Comparison of ENCODE assay signal across 18 cellular contexts in genomic region chr14:54805080-54805479, GRCh38.
DNase-seq lines count a peak whose midpoint lies in the region; ATAC-seq, FAIRE-seq and TF ChIP-seq lines count a peak whose summit lies in the region.
"Had no signal": no experiment of that assay in that cellular context is flagged by ENCODE, and none has a peak within 500 bp of the region (broad histone marks: within the 10 kb centered on the region; RNA-seq: fewer than 3 reads in every experiment).

No MANE protein-coding gene starts in this region.

- no peak overlapping the region for H3K27ac Mint-ChIP-seq in astrocyte (ENCODE audit: unreplicated experiment)
- H3K27ac Mint-ChIP-seq: activated naive CD4-positive, alpha-beta T cell treated with anti-CD3 and anti-CD28 coated beads for 36 hours; endodermal cell; stimulated activated effector memory CD8-positive, alpha-beta T cell treated with anti-CD3 and anti-CD28 coated beads, Interleukin-12 subunit alpha, Interleukin-12 subunit beta, amount 100 ng/mL, for 72 hours had no signal

- H3K27me3 ChIP-seq in GM23248 (replicated peaks; ENCODE audit: insufficient read depth), result no peaks in the 10 kb centered on the region
- H3K27me3 ChIP-seq in astrocyte (ENCODE audit: insufficient read depth, low read length), result no peaks in the 10 kb centered on the region
- H3K27me3 ChIP-seq in prostate gland (replicated peaks; ENCODE audit: insufficient read depth), result no peaks in the 10 kb centered on the region
- H3K27me3 ChIP-seq: hepatocyte, ovary, testis had no signal

- no peaks in the 10 kb centered on the region for H3F3A ChIP-seq in GM23248 (ENCODE audit: insufficient read depth)

- DNase-seq in A549 (ENCODE audit: low read depth in 1 of 2, low spot score in 1 of 2) (no peak), GM23248 (no peak), astrocyte (ENCODE audit: low read depth) (no peak), islet precursor cell (peak; percentile 44), NCI-H2107 treated with DMSO at 0.1 percent for 48 hours (lab: John Stamatoyannopoulos, UW; ENCODE audit: unreplicated experiment) (no peak), prostate gland (ENCODE audit: low spot score) (no peak)
- no peak for DNase-seq in activated CD8-positive, alpha-beta memory T cell treated with anti-CD3 and anti-CD28 coated beads, Interleukin-2, amount 50 U/mL, for 48 hours
- DNase-seq: NCI-H187 treated with DMSO at 0.1 percent for 48 hours had no signal

- POLR2A ChIA-PET in A549 (lab: Yijun Ruan, JAX), result no interaction called here

- WGBS in A549 (ENCODE audit: missing lambda C conversion rate), result 70% methylated on average over 8 of the region's 8 CpGs
- WGBS in GM23248 (ENCODE audit: low coverage in 1 of 2, low lambda C conversion rate in 2 of 2, missing lambda C conversion rate in 2 of 2), 2 experiments, result 69 to 70% methylated on average over 8 of the region's 8 CpGs
- WGBS in prostate gland, result 63% methylated on average over 8 of the region's 8 CpGs

- TF ChIP-seq POLR2A in A549 (IDR thresholded peaks at IDR 0.05; ENCODE audit: low read length) (no peak), prostate gland (IDR thresholded peaks at IDR 0.05) (no peak)

- H3K79me2 ChIP-seq in GM23248 (ENCODE audit: insufficient read depth) (no peaks in the 10 kb centered on the region), astrocyte (ENCODE audit: insufficient read depth, low read length) (no peaks in the 10 kb centered on the region)
- H3K79me2 ChIP-seq: hepatocyte had no signal

- H3K36me3 Mint-ChIP-seq in astrocyte (ENCODE audit: low read depth, unreplicated experiment), result peaks cover 4% of the 10 kb centered on the region
- H3K36me3 Mint-ChIP-seq: CD4-positive, alpha-beta memory T cell; stimulated activated effector memory CD8-positive, alpha-beta T cell treated with anti-CD3 and anti-CD28 coated beads, Interleukin-12 subunit alpha, Interleukin-12 subunit beta, amount 100 ng/mL, for 72 hours had no signal

- H4K20me1 ChIP-seq in GM23248 (ENCODE audit: insufficient read depth), result no peaks in the 10 kb centered on the region
- no peaks in the 10 kb centered on the region for H4K20me1 ChIP-seq in astrocyte (ENCODE audit: insufficient read depth, low read length)

- FAIRE-seq in A549 (lab: Jason Lieb, UNC) (no peak), astrocyte (lab: Jason Lieb, UNC) (no peak)
- FAIRE-seq: islet of Langerhans had no signal

- no peak for TF ChIP-seq RAD21 in A549 (conservative IDR thresholded peaks at IDR 0.05 in 1 of 2, IDR thresholded peaks at IDR 0.05 in 1 of 2)

- no peak overlapping the region for H3K4me3 ChIP-seq in A549
- no peak overlapping the region for H3K4me3 ChIP-seq in GM23248
- no peak overlapping the region for H3K4me3 ChIP-seq in astrocyte (ENCODE audit: insufficient read depth, low read depth, low read length)
- H3K4me3 ChIP-seq in prostate gland, result no peak overlapping the region
- H3K4me3 ChIP-seq: hepatocyte, lung, ovary, testis had no signal

- CTCF ChIA-PET in A549 (lab: Yijun Ruan, JAX), result interaction anchor here (0.6 to 8.7 kb wide), 25 partner anchors 12 to 1749 kb away, joined by 3 to 159 read pairs (median 4); partner anchors contain the start of genes GCH1 and SAMD4A

- no peak overlapping the region for H3K4me3 Mint-ChIP-seq in astrocyte (ENCODE audit: unreplicated experiment)
- H3K4me3 Mint-ChIP-seq: activated naive CD4-positive, alpha-beta T cell treated with anti-CD3 and anti-CD28 coated beads for 36 hours; endodermal cell; stimulated activated effector memory CD8-positive, alpha-beta T cell treated with anti-CD3 and anti-CD28 coated beads, Interleukin-12 subunit alpha, Interleukin-12 subunit beta, amount 100 ng/mL, for 72 hours had no signal

- H3K9me3 Mint-ChIP-seq in astrocyte (ENCODE audit: unreplicated experiment), result peaks cover 11% of the 10 kb centered on the region
- H3K9me3 Mint-ChIP-seq: stimulated activated effector memory CD8-positive, alpha-beta T cell treated with anti-CD3 and anti-CD28 coated beads, Interleukin-12 subunit alpha, Interleukin-12 subunit beta, amount 100 ng/mL, for 72 hours had no signal

- ATAC-seq in A549, result 0 out of 6 replicates have a peak, but pooled peaks of 1 of the 2 experiments have one; percentile 4

- H3K9me3 ChIP-seq in A549, result no peaks in the 10 kb centered on the region
- no peaks in the 10 kb centered on the region for H3K9me3 ChIP-seq in GM23248 (ENCODE audit: low read depth)
- no peaks in the 10 kb centered on the region for H3K9me3 ChIP-seq in astrocyte (ENCODE audit: insufficient read depth, low read depth, low read length)
- no peaks in the 10 kb centered on the region for H3K9me3 ChIP-seq in prostate gland
- H3K9me3 ChIP-seq: ovary, testis had no signal

- H2AFZ ChIP-seq in GM23248 (peak overlapping the region; percentile 73; the same call in 1 of the 2 replicates), astrocyte (ENCODE audit: low read depth, low read length) (peak overlapping the region; percentile 61)
- H2AFZ ChIP-seq: hepatocyte had no signal

- TF ChIP-seq EP300 in A549 (IDR thresholded peaks at IDR 0.05), result no peak

- H3K36me3 ChIP-seq in GM23248 (ENCODE audit: low read depth) (no peaks in the 10 kb centered on the region), astrocyte (ENCODE audit: insufficient read depth, low read length) (no peaks in the 10 kb centered on the region), prostate gland (no peaks in the 10 kb centered on the region)
- H3K36me3 ChIP-seq: ovary had no signal

- H3K27ac ChIP-seq in A549 (no peak overlapping the region), GM23248 (no peak overlapping the region), astrocyte (ENCODE audit: low read depth, low read length) (no peak overlapping the region), prostate gland (no peak overlapping the region)
- H3K27ac ChIP-seq: hepatocyte, ovary, RWPE1, testis had no signal

- TF ChIP-seq CTCF in A549 (IDR thresholded peaks at IDR 0.05) (no peak), astrocyte (IDR thresholded peaks at IDR 0.05; ENCODE audit: insufficient read depth, low read depth, low read length) (no peak), prostate gland (IDR thresholded peaks at IDR 0.05) (no peak)

- peaks cover 25% of the 10 kb centered on the region for H3K27me3 Mint-ChIP-seq in astrocyte (ENCODE audit: low read depth, unreplicated experiment)

- in situ Hi-C loops in GM23248 (cut with MboI), result no loop called here

- no peak overlapping the region for H3K9ac ChIP-seq in GM23248
- peak overlapping the region; percentile 43 for H3K9ac ChIP-seq in astrocyte (ENCODE audit: low read length)

- H3K4me2 ChIP-seq in A549 (peak overlapping the region; percentile 73; the same call in 2 of the 3 replicates), GM23248 (ENCODE audit: unreplicated experiment) (no peak overlapping the region), astrocyte (ENCODE audit: low read length) (peak overlapping the region; percentile 76)

- H3K4me1 ChIP-seq in A549, result 0 out of 3 replicates have a peak, but pooled peaks cover 3% of the 10 kb centered on the region
- H3K4me1 ChIP-seq in GM23248 (ENCODE audit: insufficient read depth), result no peaks in the 10 kb centered on the region
- H3K4me1 ChIP-seq in astrocyte (ENCODE audit: insufficient read depth, low read length), result peaks cover 4% of the 10 kb centered on the region
- H3K4me1 ChIP-seq in prostate gland (replicated peaks), result no peaks in the 10 kb centered on the region

- H3K9me2 ChIP-seq in GM23248 (ENCODE audit: insufficient read depth), result no peaks in the 10 kb centered on the region

- intact Hi-C loops in prostate gland (cut with DNase I), result loop anchor here (2.0 kb wide), 1 partner anchor 240 kb away; no protein-coding TSS in a partner anchor

- H3K4me1 Mint-ChIP-seq in astrocyte (ENCODE audit: low read depth, unreplicated experiment), result no peaks in the 10 kb centered on the region

TF ChIP-seq in A549, 52 proteins besides CTCF, POLR2A, EP300 and RAD21:
- TF ChIP-seq MYC (IDR thresholded peaks at IDR 0.05; ENCODE audit: borderline replicate concordance, low read length) (no peak), POLR2AphosphoS2 (conservative IDR thresholded peaks at IDR 0.05; ENCODE audit: low read length) (no peak), PHF8 (IDR thresholded peaks at IDR 0.05; ENCODE audit: borderline replicate concordance, low read depth) (no peak), CBX8 (IDR thresholded peaks at IDR 0.05) (no peak), FOSB (CRISPR knock-in tag; IDR thresholded peaks at IDR 0.05) (no peak), GATA3 (IDR thresholded peaks at IDR 0.05; ENCODE audit: borderline replicate concordance) (no peak), EHMT2 (IDR thresholded peaks at IDR 0.05; ENCODE audit: low read depth) (no peak), JUN (IDR thresholded peaks at IDR 0.05) (no peak), HES2 (IDR thresholded peaks at IDR 0.05) (no peak), ZFP36 (IDR thresholded peaks at IDR 0.05; ENCODE audit: borderline replicate concordance, partially characterized antibody) (no peak), NFE2L2 (conservative IDR thresholded peaks at IDR 0.05; ENCODE audit: low read length) (no peak), CEBPB (IDR thresholded peaks at IDR 0.05) (no peak), HDAC2 (IDR thresholded peaks at IDR 0.05) (no peak)
